ENCODE assay signal across 21 cellular contexts in the genomic region with DNA sequence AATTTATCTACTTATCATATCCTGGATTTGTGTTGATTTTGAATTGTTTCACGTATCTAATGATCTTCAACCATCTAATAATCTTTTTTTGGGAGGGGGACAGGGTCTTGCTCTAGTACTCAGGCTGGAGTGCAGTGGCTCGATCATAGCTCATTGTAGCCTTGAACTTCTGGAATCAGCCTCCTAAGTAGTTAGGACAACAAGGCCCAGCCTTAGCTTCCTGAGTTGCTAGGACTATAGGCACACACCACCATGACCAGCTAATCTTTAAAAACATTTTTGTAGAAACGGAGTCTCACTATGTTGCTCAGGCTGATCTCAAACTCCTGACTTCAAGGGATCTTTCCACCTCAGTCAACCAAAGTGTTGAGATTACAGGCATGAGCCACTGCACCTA. TPM values are rescaled to one million over a fixed set of nuclear protein-coding genes. Genes with fewer than 3 reads are reported as not detected.
DNase-seq lines count a peak whose midpoint lies in the region; ATAC-seq, FAIRE-seq and TF ChIP-seq lines count a peak whose summit lies in the region.
"Had no signal": no experiment of that assay in that cellular context is flagged by ENCODE, and none has a peak within 500 bp of the region (broad histone marks: within the 10 kb centered on the region; RNA-seq: fewer than 3 reads in every experiment).

No MANE protein-coding gene starts in this region.

- FAIRE-seq in GM12891 (lab: Jason Lieb, UNC), result peak; percentile 55
- FAIRE-seq: GM12878, HTR-8/SVneo had no signal

- DNase-seq in GM12891 (ENCODE audit: insufficient read length, low spot score) (no peak), mesothelial cell of epicardium (ENCODE audit: low spot score in 2 of 2, unreplicated experiment in 2 of 2) (no peak), NCI-H2227 treated with DMSO at 0.1 percent for 48 hours (lab: John Stamatoyannopoulos, UW) (no peak)
- DNase-seq: AML-193; CD4-positive, CD25-positive, alpha-beta regulatory T cell; COR-L47; DMS153; H7; NCI-H1105; NCI-H2081; NCI-H2171 treated with DMSO at 0.1 percent for 48 hours; NK-92 treated with Interleukin-12 subunit alpha and Interleukin-12 subunit beta, amount 100 ng/mL, for 24 hours; Right ventricle myocardium superior; SK-N-SH; T-cell had no signal

- no peaks in the 10 kb centered on the region for H3K27me3 ChIP-seq in BLaER1 treated with 17β-estradiol and CSF1 and Interleukin-3, amounts not matched to agents 10 nM and 100 nM
- no peaks in the 10 kb centered on the region for H3K27me3 ChIP-seq in SU-DHL-6 (ENCODE audit: low read length)

- H3K4me3 Mint-ChIP-seq in mesothelial cell of epicardium, result no peak overlapping the region
- H3K4me3 Mint-ChIP-seq: CD4-positive, CD25-positive, alpha-beta regulatory T cell; T-cell had no signal

- H3K9ac ChIP-seq in BLaER1 treated with 17β-estradiol and CSF1 and Interleukin-3, amounts not matched to agents 10 nM and 100 nM, result no peak overlapping the region
- no peak overlapping the region for H3K9ac ChIP-seq in SU-DHL-6 (ENCODE audit: low read length)
- H3K9ac ChIP-seq: SK-N-SH had no signal

- H3K36me3 Mint-ChIP-seq in mesothelial cell of epicardium, result peaks cover 8% of the 10 kb centered on the region

- H3K9me3 ChIP-seq in BLaER1 treated with 17β-estradiol and CSF1 and Interleukin-3, amounts not matched to agents 10 nM and 100 nM (replicated peaks in 1 of 11), result no peaks in the 10 kb centered on the region
- H3K9me3 ChIP-seq in SU-DHL-6 (ENCODE audit: insufficient read depth, low read length), result no peaks in the 10 kb centered on the region
- H3K9me3 ChIP-seq: SK-N-SH had no signal

- H3K4me1 ChIP-seq in BLaER1 treated with 17β-estradiol and CSF1 and Interleukin-3, amounts not matched to agents 10 nM and 100 nM, result peaks cover 14 to 28% (median 18%) of the 10 kb centered on the region in 10 experiments; a peak in 19 of 20 replicates

- peaks cover 27% of the 10 kb centered on the region; the same call in 1 of the 2 replicates for H3K79me2 ChIP-seq in SU-DHL-6 (ENCODE audit: insufficient read depth, low read length)

- no peak overlapping the region for H3K4me3 ChIP-seq in BLaER1 treated with 17β-estradiol and CSF1 and Interleukin-3, amounts not matched to agents 10 nM and 100 nM
- no peak overlapping the region for H3K4me3 ChIP-seq in SU-DHL-6 (ENCODE audit: insufficient read depth, low read length, poor library complexity, severe bottlenecking)
- H3K4me3 ChIP-seq: GM12878 had no signal

- no peak for ATAC-seq in GM19023 (IDR thresholded peaks at IDR 0.05; ENCODE audit: unreplicated experiment)
- no peak for ATAC-seq in GM21515 (IDR thresholded peaks at IDR 0.05; ENCODE audit: unreplicated experiment)
- ATAC-seq: GM12878, T-cell had no signal

- no peaks in the 10 kb centered on the region for H3K9me3 Mint-ChIP-seq in mesothelial cell of epicardium
- H3K9me3 Mint-ChIP-seq: T-cell had no signal

- peak overlapping the region in 8 of 11 experiments; percentile 7 to 47 (median 31); a peak in 8 of 22 replicates for H3K4me2 ChIP-seq in BLaER1 treated with 17β-estradiol and CSF1 and Interleukin-3, amounts not matched to agents 10 nM and 100 nM
- H3K4me2 ChIP-seq in SU-DHL-6 (ENCODE audit: low read depth, low read length, poor library complexity, severe bottlenecking), result no peak overlapping the region
- H3K4me2 ChIP-seq: SK-N-SH had no signal

- TF ChIP-seq POLR2A in GM12891 (IDR thresholded peaks at IDR 0.05; ENCODE audit: low read depth, low read length), result no peak

- TF ChIP-seq CTCF in SU-DHL-6 (IDR thresholded peaks at IDR 0.05; ENCODE audit: insufficient read depth, low read length, poor library complexity, severe bottlenecking) (no peak), mesothelial cell of epicardium (IDR thresholded peaks at IDR 0.05; ENCODE audit: unreplicated experiment) (no peak)

- peak overlapping the region; percentile 13 for H3K27ac Mint-ChIP-seq in mesothelial cell of epicardium
- H3K27ac Mint-ChIP-seq: T-cell had no signal

- H3F3A ChIP-seq in SU-DHL-6 (ENCODE audit: insufficient read depth), result peaks cover 21% of the 10 kb centered on the region

- peaks cover 0 to 4% (median 0%) of the 10 kb centered on the region in 11 experiments; a peak in 2 of 22 replicates for H4K20me1 ChIP-seq in BLaER1 treated with 17β-estradiol and CSF1 and Interleukin-3, amounts not matched to agents 10 nM and 100 nM
- H4K20me1 ChIP-seq in SU-DHL-6 (ENCODE audit: low read depth, low read length), result no peaks in the 10 kb centered on the region

- no peak overlapping the region for H3K27ac ChIP-seq in BLaER1 treated with 17β-estradiol and CSF1 and Interleukin-3, amounts not matched to agents 10 nM and 100 nM
- peak overlapping the region; percentile 30 for H3K27ac ChIP-seq in SU-DHL-6 (ENCODE audit: low read depth, low read length)

- H3K9me2 ChIP-seq in SU-DHL-6 (replicated peaks; ENCODE audit: insufficient read depth, low read length), result no peaks in the 10 kb centered on the region
- H3K9me2 ChIP-seq: SK-N-SH had no signal

- H2AFZ ChIP-seq in SU-DHL-6 (ENCODE audit: low read depth, low read length, severe bottlenecking), result no peak overlapping the region

- peaks cover 47% of the 10 kb centered on the region for H3K4me1 Mint-ChIP-seq in mesothelial cell of epicardium

- H3K27me3 Mint-ChIP-seq in mesothelial cell of epicardium (ENCODE audit: low read depth), result no peaks in the 10 kb centered on the region
- H3K27me3 Mint-ChIP-seq: CD4-positive, CD25-positive, alpha-beta regulatory T cell; T-cell had no signal

- H3K36me3 ChIP-seq in BLaER1 treated with 17β-estradiol and CSF1 and Interleukin-3, amounts not matched to agents 10 nM and 100 nM, result peaks cover 31 to 92% (median 65%) of the 10 kb centered on the region in 11 experiments
- peaks cover 28% of the 10 kb centered on the region for H3K36me3 ChIP-seq in SU-DHL-6 (ENCODE audit: low read length)

TF ChIP-seq in GM12891, 5 proteins besides CTCF, POLR2A, EP300 and RAD21:
- TF ChIP-seq POU2F2 (IDR thresholded peaks at IDR 0.05; ENCODE audit: low read depth, low read length) (no peak), TAF1 (IDR thresholded peaks at IDR 0.05; ENCODE audit: low read depth, low read length) (no peak), PAX5 (IDR thresholded peaks at IDR 0.05; ENCODE audit: insufficient read depth, low read length, severe bottlenecking) (no peak), SPI1 (IDR thresholded peaks at IDR 0.05; ENCODE audit: low read depth, low read length) (no peak), POLR2AphosphoS5 (IDR thresholded peaks at IDR 0.05; ENCODE audit: low read depth, low read length) (no peak)

RNA-seq across cellular contexts. Expression of a gene that starts 34.6 kb away (rescaled TPM):
- 41.7 TPM for polyA plus RNA-seq in GM12891 (2012; ENCODE audit: low read depth, missing spikeins)
- total RNA-seq in mesothelial cell of epicardium, result 53.4 to 58.1 TPM (median 56.0 TPM) in 3 replicates

RNA-seq across cellular contexts. Expression of a gene that starts 34.8 kb away (rescaled TPM):
- polyA plus RNA-seq in GM12891 (2012; ENCODE audit: low read depth, missing spikeins), result 5.2 TPM
- total RNA-seq in mesothelial cell of epicardium, result 12.2 to 14.5 TPM (median 13.6 TPM) in 3 replicates
